16 cellular contexts compared by ENCODE assay signal in genomic region chr12:124702736-124703135, GRCh38.
DNase-seq lines count a peak whose midpoint lies in the region; ATAC-seq and TF ChIP-seq lines count a peak whose summit lies in the region.
"Had no signal": no experiment of that assay in that cellular context is flagged by ENCODE, and none has a peak within 500 bp of the region (broad histone marks: within the 10 kb centered on the region; RNA-seq: fewer than 3 reads in every experiment).

No MANE protein-coding gene starts in this region.

- H4K8ac ChIP-seq in neuronal stem cell (ENCODE audit: low read depth, low read length): no peak overlapping the region

- peaks cover 61% of the 10 kb centered on the region for H3K4me1 Mint-ChIP-seq in dendritic cell treated with granulocyte-macrophage colony-stimulating factor and Interleukin-4, amounts not matched to agents 40 ng/mL and 50 ng/mL, for 4 days (ENCODE audit: low read depth)
- H3K4me1 Mint-ChIP-seq in endothelial cell (ENCODE audit: unreplicated experiment): no peaks in the 10 kb centered on the region
- H3K4me1 Mint-ChIP-seq: CD4-positive, alpha-beta memory T cell had no signal

- no peaks in the 10 kb centered on the region for H3K36me3 Mint-ChIP-seq in dendritic cell treated with granulocyte-macrophage colony-stimulating factor and Interleukin-4, amounts not matched to agents 40 ng/mL and 50 ng/mL, for 4 days (ENCODE audit: low read depth)
- peaks cover 3% of the 10 kb centered on the region for H3K36me3 Mint-ChIP-seq in endothelial cell (ENCODE audit: low read depth, unreplicated experiment)
- H3K36me3 Mint-ChIP-seq: CD4-positive, alpha-beta memory T cell had no signal

- no peak overlapping the region for H3K9ac ChIP-seq in neuronal stem cell (ENCODE audit: low read depth, low read length, poor library complexity)

- H3K9me3 ChIP-seq in neuronal stem cell (replicated peaks in 1 of 2; ENCODE audit: control insufficient read depth in 2 of 2, insufficient read depth in 1 of 2, low read depth in 1 of 2, low read length in 2 of 2) (peaks cover under 1 to 5% of the 10 kb centered on the region in 2 donors), upper lobe of right lung (no peaks in the 10 kb centered on the region)
- H3K9me3 ChIP-seq: BE2C had no signal

- H3K36me3 ChIP-seq in neuronal stem cell (replicated peaks in 1 of 2; ENCODE audit: control insufficient read depth in 2 of 2, insufficient read depth in 2 of 2, low read length in 2 of 2) (no peaks in the 10 kb centered on the region), upper lobe of right lung (no peaks in the 10 kb centered on the region)
- H3K36me3 ChIP-seq: BE2C had no signal

- no peak overlapping the region for H3K4ac ChIP-seq in neuronal stem cell (ENCODE audit: low read length)

- no peak overlapping the region for H3K18ac ChIP-seq in neuronal stem cell (ENCODE audit: low read length)

- H2AFZ ChIP-seq in neuronal stem cell (ENCODE audit: low read length): no peak overlapping the region

- H3K4me2 ChIP-seq in neuronal stem cell (ENCODE audit: insufficient read depth, low read length, poor library complexity, severe bottlenecking): no peak overlapping the region

- DNase-seq in endothelial cell (ENCODE audit: low spot score): no peak
- DNase-seq in neuronal stem cell (ENCODE audit: low spot score): no peak
- no peak for DNase-seq in upper lobe of right lung
- no peak for DNase-seq in ecto neural progenitor cell (ENCODE audit: low spot score)
- no peak for DNase-seq in HUDEP-2 (lab: John Stamatoyannopoulos, UW; ENCODE audit: unreplicated experiment in 76 of 76)
- DNase-seq in activated CD4-positive, alpha-beta T cell treated with anti-CD3 and anti-CD28 coated beads for 4 hours: no peak
- DNase-seq: ACHN; BE2C; C1 segment of cervical spinal cord; CD4-positive, alpha-beta memory T cell; DMS153; DMS79; GDM1; GOT3; H9 had no signal

- no peak overlapping the region for H4K91ac ChIP-seq in neuronal stem cell (ENCODE audit: low read depth, low read length, poor library complexity)

- no peaks in the 10 kb centered on the region for H3K79me1 ChIP-seq in neuronal stem cell (ENCODE audit: low read depth, low read length)

- H3K4me3 Mint-ChIP-seq in dendritic cell treated with granulocyte-macrophage colony-stimulating factor and Interleukin-4, amounts not matched to agents 40 ng/mL and 50 ng/mL, for 4 days: no peak overlapping the region
- peak overlapping the region; percentile 49 for H3K4me3 Mint-ChIP-seq in endothelial cell (ENCODE audit: unreplicated experiment)
- H3K4me3 Mint-ChIP-seq: CD4-positive, alpha-beta memory T cell; H9 had no signal

- H3K27ac ChIP-seq in neuronal stem cell (replicated peaks; ENCODE audit: low read length) (no peak overlapping the region), upper lobe of right lung (peak overlapping the region; percentile 74)

- no peak for ATAC-seq in upper lobe of right lung

- no peaks in the 10 kb centered on the region for H3K9me3 Mint-ChIP-seq in dendritic cell treated with granulocyte-macrophage colony-stimulating factor and Interleukin-4, amounts not matched to agents 40 ng/mL and 50 ng/mL, for 4 days
- H3K9me3 Mint-ChIP-seq in endothelial cell (ENCODE audit: unreplicated experiment): no peaks in the 10 kb centered on the region

- H3K4me1 ChIP-seq in neuronal stem cell (ENCODE audit: control insufficient read depth in 2 of 2, insufficient read depth in 1 of 2, low read depth in 1 of 2, low read length in 2 of 2): peaks cover 6 to 16% of the 10 kb centered on the region in 2 donors
- H3K4me1 ChIP-seq in upper lobe of right lung: peaks cover 36% of the 10 kb centered on the region

- H2BK120ac ChIP-seq in neuronal stem cell (ENCODE audit: low read depth, low read length): no peak overlapping the region

- no peak overlapping the region for H3K23ac ChIP-seq in neuronal stem cell (ENCODE audit: low read depth, low read length, poor library complexity)

- H3K27me3 ChIP-seq in neuronal stem cell (ENCODE audit: control insufficient read depth in 3 of 3, insufficient read depth in 3 of 3, low read depth in 1 of 3, low read length in 3 of 3) (peaks cover 0 to 23% (median 0%) of the 10 kb centered on the region in 3 experiments), upper lobe of right lung (no peaks in the 10 kb centered on the region)
- H3K27me3 ChIP-seq: BE2C had no signal

- no CpG with 5 or more reads among the region's 1 CpG for WGBS in neuronal stem cell (ENCODE audit: extremely low coverage in 2 of 2, insufficient read length in 2 of 2, insufficient replicate concordance in 1 of 2), 2 donors

- H3K4me3 ChIP-seq in neuronal stem cell (ENCODE audit: low read length in 2 of 2): no peak overlapping the region
- no peak overlapping the region for H3K4me3 ChIP-seq in upper lobe of right lung

- intact Hi-C loops in dendritic cell treated with granulocyte-macrophage colony-stimulating factor and Interleukin-4, amounts not matched to agents 40 ng/mL and 50 ng/mL, for 4 days (cut with micrococcal nuclease): no loop called here
- intact Hi-C loops in upper lobe of right lung (cut with DNase I): no loop called here

- no peak overlapping the region for H2BK15ac ChIP-seq in neuronal stem cell (ENCODE audit: low read length)

- H3K14ac ChIP-seq in neuronal stem cell (ENCODE audit: low read length): no peak overlapping the region

- H3K27ac Mint-ChIP-seq in dendritic cell treated with granulocyte-macrophage colony-stimulating factor and Interleukin-4, amounts not matched to agents 40 ng/mL and 50 ng/mL, for 4 days: peak overlapping the region; percentile 59
- H3K27ac Mint-ChIP-seq in endothelial cell (ENCODE audit: unreplicated experiment): no peak overlapping the region
- H3K27ac Mint-ChIP-seq: CD4-positive, alpha-beta memory T cell; H9 had no signal

- peaks cover 59% of the 10 kb centered on the region for H3K27me3 Mint-ChIP-seq in dendritic cell treated with granulocyte-macrophage colony-stimulating factor and Interleukin-4, amounts not matched to agents 40 ng/mL and 50 ng/mL, for 4 days
- peaks cover 5% of the 10 kb centered on the region for H3K27me3 Mint-ChIP-seq in endothelial cell (ENCODE audit: unreplicated experiment)

- no peak overlapping the region for H2BK5ac ChIP-seq in neuronal stem cell (ENCODE audit: low read length)

- no peak overlapping the region for H2BK12ac ChIP-seq in neuronal stem cell (ENCODE audit: low read length)

- peak overlapping the region; percentile 22 for H2AK5ac ChIP-seq in neuronal stem cell (ENCODE audit: low read depth, low read length)

- no peak for TF ChIP-seq CTCF in endothelial cell (IDR thresholded peaks at IDR 0.05; ENCODE audit: unreplicated experiment)
- no peak for TF ChIP-seq CTCF in upper lobe of right lung (IDR thresholded peaks at IDR 0.05)
